ENCODE assay signal across 8 cellular contexts in the genomic region with DNA sequence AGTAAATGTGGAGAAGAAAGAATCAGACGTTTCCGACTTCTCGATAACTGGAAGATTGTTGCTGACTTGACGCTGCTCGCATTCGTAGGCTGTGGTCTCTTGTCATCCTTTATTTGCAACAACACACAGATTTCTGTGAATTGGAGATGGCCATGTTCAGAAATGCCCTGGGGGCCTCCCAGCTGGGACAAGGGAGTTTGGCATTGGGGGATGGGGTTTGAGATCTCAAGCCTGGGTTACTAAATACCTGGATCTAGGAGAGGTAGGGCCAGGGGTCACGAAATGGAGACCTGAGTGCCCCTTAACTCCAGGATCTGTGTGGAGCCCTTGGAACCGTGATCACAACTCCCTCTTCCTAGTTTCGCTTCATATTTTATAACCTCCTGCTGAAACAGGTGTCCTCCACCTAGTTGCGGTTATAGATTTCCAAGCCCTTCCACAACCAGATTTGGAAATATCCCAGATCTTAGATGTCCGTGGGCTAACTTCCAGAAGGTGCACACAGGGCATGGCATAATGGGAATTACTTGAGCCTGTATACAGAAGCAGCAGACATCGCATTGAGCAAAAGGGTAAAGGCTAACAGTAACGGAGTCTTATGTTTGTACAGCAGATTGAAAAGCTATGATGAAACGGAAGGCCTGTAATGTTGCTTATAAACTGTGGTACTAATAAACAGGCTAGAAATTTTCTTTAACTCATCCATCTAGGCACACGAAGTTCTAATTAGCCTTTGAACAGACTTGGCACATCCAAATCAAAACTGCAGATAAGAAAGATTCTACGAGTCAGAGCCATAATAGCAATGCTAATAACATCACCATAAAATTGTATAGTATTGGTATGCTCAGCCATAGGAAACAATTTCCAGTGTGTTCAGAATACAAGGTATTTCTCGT. TPM values are rescaled to one million over a fixed set of nuclear protein-coding genes. Genes with fewer than 3 reads are reported as not detected.
DNase-seq lines count a peak whose midpoint lies in the region; ATAC-seq and TF ChIP-seq lines count a peak whose summit lies in the region.

No MANE protein-coding gene starts in this region.

- H3K27ac ChIP-seq in cardiac muscle cell, result peak overlapping the region; percentile 91
- H3K27ac ChIP-seq in Peyer's patch, result peak overlapping the region; percentile 96 to 100 (median 98)
- H3K27ac ChIP-seq in iPS-20b (ENCODE audit: low read length), result peak overlapping the region; percentile 17

- H3K4me3 ChIP-seq in cardiac muscle cell, result peak overlapping the region; percentile 80
- peak overlapping the region; percentile 74 to 94 (median 89) for H3K4me3 ChIP-seq in Peyer's patch
- H3K4me3 ChIP-seq in astrocyte of the cerebellum (ENCODE audit: low read depth, low read length), result peak overlapping the region; percentile 73
- peak overlapping the region; percentile 82 for H3K4me3 ChIP-seq in iPS-20b (ENCODE audit: low read length)

- no peak overlapping the region for H3K4me3 Mint-ChIP-seq in stimulated activated memory B cell treated with anti-CD40 and anti-IgM and Interleukin-4, amounts not matched to agents 10 μg/mL and 1 μg/mL and 100 μg/mL, for 72 hours

- TF ChIP-seq CTCF in cardiac muscle cell (IDR thresholded peaks at IDR 0.05; ENCODE audit: low read depth, low read length) (no peak), Peyer's patch (IDR thresholded peaks at IDR 0.05) (no peak), astrocyte of the cerebellum (IDR thresholded peaks at IDR 0.05; ENCODE audit: low read depth, low read length, missing control alignments) (no peak)

- no peak overlapping the region for H3K27ac Mint-ChIP-seq in stimulated activated memory B cell treated with anti-CD40 and anti-IgM and Interleukin-4, amounts not matched to agents 10 μg/mL and 1 μg/mL and 100 μg/mL, for 72 hours

- H3K9me3 ChIP-seq in cardiac muscle cell (ENCODE audit: low read depth) (no peaks in the 10 kb centered on the region), Peyer's patch (no peaks in the 10 kb centered on the region), iPS-20b (ENCODE audit: insufficient read depth, low read depth, low read length) (no peaks in the 10 kb centered on the region)

- no peaks in the 10 kb centered on the region for H3K36me3 Mint-ChIP-seq in stimulated activated memory B cell treated with anti-CD40 and anti-IgM and Interleukin-4, amounts not matched to agents 10 μg/mL and 1 μg/mL and 100 μg/mL, for 72 hours

- no peaks in the 10 kb centered on the region for H3K27me3 Mint-ChIP-seq in stimulated activated memory B cell treated with anti-CD40 and anti-IgM and Interleukin-4, amounts not matched to agents 10 μg/mL and 1 μg/mL and 100 μg/mL, for 72 hours

- ATAC-seq in stimulated activated memory B cell treated with anti-CD40 and anti-IgM and Interleukin-4, amounts not matched to agents 10 μg/mL and 1 μg/mL and 100 μg/mL, for 72 hours, result no peak

- peak; percentile 25 to 53 for DNase-seq in cardiac muscle cell (ENCODE audit: low read depth in 1 of 2, low spot score in 1 of 2)
- no peak for DNase-seq in cardiac septum (ENCODE audit: low spot score)
- peak; percentile 31 to 58 (median 53) for DNase-seq in Peyer's patch
- no peak for DNase-seq in astrocyte of the cerebellum (ENCODE audit: low read depth)
- peak; percentile 27 for DNase-seq in stimulated activated CD4-positive, alpha-beta T cell treated with anti-CD3 and anti-CD28 coated beads, Interleukin-1b, Interleukin-23, amount 100 ng/mL, for 48 hours
- no peak for DNase-seq in DMS114 treated with DMSO at 0.1 percent for 48 hours (lab: John Stamatoyannopoulos, UW; ENCODE audit: unreplicated experiment)

- no peak for TF ChIP-seq POLR2A in Peyer's patch (IDR thresholded peaks at IDR 0.05)

- intact Hi-C loops in cardiac septum (cut with DNase I), result no loop called here

- H3K36me3 ChIP-seq in cardiac muscle cell (no peaks in the 10 kb centered on the region), Peyer's patch (no peaks in the 10 kb centered on the region), iPS-20b (ENCODE audit: insufficient read depth, low read depth, low read length) (no peaks in the 10 kb centered on the region)

- H3K9ac ChIP-seq in iPS-20b (ENCODE audit: low read depth, low read length), result peak overlapping the region; percentile 79

- H3K9me3 Mint-ChIP-seq in stimulated activated memory B cell treated with anti-CD40 and anti-IgM and Interleukin-4, amounts not matched to agents 10 μg/mL and 1 μg/mL and 100 μg/mL, for 72 hours, result no peaks in the 10 kb centered on the region

- H3K4me1 Mint-ChIP-seq in stimulated activated memory B cell treated with anti-CD40 and anti-IgM and Interleukin-4, amounts not matched to agents 10 μg/mL and 1 μg/mL and 100 μg/mL, for 72 hours, result peaks cover 19% of the 10 kb centered on the region

- in situ Hi-C loops in astrocyte of the cerebellum (cut with HindIII; ENCODE audit: low sequenced_read_pairs), result no loop called here

- H3K4me1 ChIP-seq in cardiac muscle cell (ENCODE audit: low read depth), result peaks cover 10% of the 10 kb centered on the region
- peaks cover 0 to 32% (median 3%) of the 10 kb centered on the region in 4 donors for H3K4me1 ChIP-seq in Peyer's patch
- peaks cover 12% of the 10 kb centered on the region for H3K4me1 ChIP-seq in iPS-20b (ENCODE audit: insufficient read depth, low read length)

- no peaks in the 10 kb centered on the region for H3K27me3 ChIP-seq in cardiac muscle cell
- H3K27me3 ChIP-seq in Peyer's patch, result no peaks in the 10 kb centered on the region
- H3K27me3 ChIP-seq in iPS-20b (ENCODE audit: insufficient read depth, low read length), result no peaks in the 10 kb centered on the region

RNA-seq across cellular contexts. Expression of gene USF3, which starts 1.0 kb away (rescaled TPM):
- total RNA-seq in cardiac muscle cell (7.8 and 11.4 TPM in 2 replicates), cardiac septum (16.3 TPM), Peyer's patch (10 to 100 TPM; 20.6 to 42.2 (median 32.5) TPM)
- 3.1 and 5.6 TPM in 2 replicates for polyA plus RNA-seq in cardiac muscle cell

RNA-seq across cellular contexts. Expression of gene NAA50, which starts 48.6 kb away (rescaled TPM):
- 127 and 148 TPM in 2 replicates for total RNA-seq in cardiac muscle cell
- 66.5 and 98.4 TPM in 2 replicates for polyA plus RNA-seq in cardiac muscle cell
- 68.5 TPM for total RNA-seq in cardiac septum
- 10 to 100 TPM; 46.2 to 85.9 (median 62.6) TPM for total RNA-seq in Peyer's patch

RNA-seq across cellular contexts. Expression of gene ATP6V1A, which starts 49.4 kb away (rescaled TPM):
- total RNA-seq in cardiac muscle cell (27.6 and 33.0 TPM in 2 replicates), cardiac septum (17.4 TPM), Peyer's patch (10 to 100 TPM; 23.4 to 43.6 (median 28.7) TPM)
- polyA plus RNA-seq in cardiac muscle cell, result 41.3 and 51.2 TPM in 2 replicates

Comparison
In these comparisons a context has a peak if more than half of its experiments do, and no peak if none do; other contexts are left out.
1. DNase-seq: peak in cardiac muscle cell (2 of 2), Peyer's patch (3 of 3) and stimulated activated CD4-positive, alpha-beta T cell treated with anti-CD3 and anti-CD28 coated beads, Interleukin-1b, Interleukin-23, amount 100 ng/mL, for 48 hours (single experiment); none in cardiac septum (single experiment), astrocyte of the cerebellum (single experiment) and DMS114 treated with DMSO at 0.1 percent for 48 hours (single experiment).
2. H3K27ac ChIP-seq: peak in every context shown above with its lines; median percentile 98 in Peyer's patch; 91 in cardiac muscle cell; 17 in iPS-20b.
3. Peak in every context shown above with its lines, with median percentiles within 50 percentile points of each other: H3K4me3 ChIP-seq.